In the genomic region with DNA sequence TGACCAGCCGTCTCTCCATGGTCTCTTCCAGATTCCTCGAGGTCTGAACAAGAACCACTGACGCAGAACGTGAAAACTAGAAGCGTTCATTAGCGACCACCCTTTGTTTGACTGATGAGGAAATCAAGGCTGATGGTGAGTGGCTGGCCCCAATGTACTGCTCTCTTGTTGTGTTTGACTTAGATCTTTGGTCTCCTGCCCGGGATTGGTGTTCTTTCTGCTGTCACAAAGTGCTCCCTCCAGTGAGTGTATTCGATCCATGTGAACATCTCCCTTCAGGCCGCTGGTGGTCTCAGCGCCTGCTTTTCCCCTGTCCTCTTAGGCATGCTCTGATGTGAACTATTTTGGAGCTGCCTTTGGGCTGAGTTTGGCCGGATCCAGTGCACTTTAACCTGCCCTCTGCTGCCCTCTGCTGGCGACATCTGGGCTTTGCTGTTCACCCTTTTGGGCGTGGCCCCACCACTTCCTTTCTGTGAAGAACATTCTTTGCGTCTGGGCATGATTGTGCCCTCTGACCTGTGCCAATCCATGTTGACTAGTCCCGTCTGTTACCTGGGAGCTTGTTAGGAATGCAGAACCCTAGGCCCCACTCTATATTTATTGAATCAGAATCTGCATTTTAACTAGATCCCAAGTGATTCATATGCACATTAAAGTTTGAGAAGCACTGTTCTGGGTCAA, we compare ENCODE assay signal across 8 cellular contexts.
DNase-seq lines count a peak whose midpoint lies in the region; ATAC-seq, FAIRE-seq and TF ChIP-seq lines count a peak whose summit lies in the region.

No MANE protein-coding gene starts in this region.

- peaks cover 8% of the 10 kb centered on the region for H3K4me1 Mint-ChIP-seq in activated CD8-positive, alpha-beta memory T cell treated with anti-CD3 and anti-CD28 coated beads, Interleukin-2, amount 10 ng/mL, durations not matched to agents 7 days and 5 days
- H3K4me1 Mint-ChIP-seq in natural killer cell treated with Interleukin-12 subunit alpha and Interleukin-12 subunit beta and Interleukin-15 and Interleukin-18, amount 100 ng/mL, for 72 hours (ENCODE audit: low read depth in 2 of 2), result peaks cover 7% of the 10 kb centered on the region in 2 donors
- peaks cover 4% of the 10 kb centered on the region for H3K4me1 Mint-ChIP-seq in stimulated activated memory B cell treated with anti-CD40 and anti-IgM and Interleukin-4, amounts not matched to agents 10 μg/mL and 1 μg/mL and 100 μg/mL, for 72 hours

- H3K4me3 Mint-ChIP-seq in activated CD8-positive, alpha-beta memory T cell treated with anti-CD3 and anti-CD28 coated beads, Interleukin-2, amount 10 ng/mL, durations not matched to agents 7 days and 5 days, result no peak overlapping the region
- no peak overlapping the region for H3K4me3 Mint-ChIP-seq in natural killer cell treated with Interleukin-12 subunit alpha and Interleukin-12 subunit beta and Interleukin-15 and Interleukin-18, amount 100 ng/mL, for 72 hours
- H3K4me3 Mint-ChIP-seq in stimulated activated memory B cell treated with anti-CD40 and anti-IgM and Interleukin-4, amounts not matched to agents 10 μg/mL and 1 μg/mL and 100 μg/mL, for 72 hours, result no peak overlapping the region

- H3K36me3 Mint-ChIP-seq in activated CD8-positive, alpha-beta memory T cell treated with anti-CD3 and anti-CD28 coated beads, Interleukin-2, amount 10 ng/mL, durations not matched to agents 7 days and 5 days, result no peaks in the 10 kb centered on the region
- no peaks in the 10 kb centered on the region for H3K36me3 Mint-ChIP-seq in natural killer cell treated with Interleukin-12 subunit alpha and Interleukin-12 subunit beta and Interleukin-15 and Interleukin-18, amount 100 ng/mL, for 72 hours
- no peaks in the 10 kb centered on the region for H3K36me3 Mint-ChIP-seq in stimulated activated memory B cell treated with anti-CD40 and anti-IgM and Interleukin-4, amounts not matched to agents 10 μg/mL and 1 μg/mL and 100 μg/mL, for 72 hours

- H3K9me3 Mint-ChIP-seq in activated CD8-positive, alpha-beta memory T cell treated with anti-CD3 and anti-CD28 coated beads, Interleukin-2, amount 10 ng/mL, durations not matched to agents 7 days and 5 days (ENCODE audit: low read depth), result no peaks in the 10 kb centered on the region
- H3K9me3 Mint-ChIP-seq in natural killer cell treated with Interleukin-12 subunit alpha and Interleukin-12 subunit beta and Interleukin-15 and Interleukin-18, amount 100 ng/mL, for 72 hours, result no peaks in the 10 kb centered on the region
- peaks cover 6% of the 10 kb centered on the region for H3K9me3 Mint-ChIP-seq in stimulated activated memory B cell treated with anti-CD40 and anti-IgM and Interleukin-4, amounts not matched to agents 10 μg/mL and 1 μg/mL and 100 μg/mL, for 72 hours

- FAIRE-seq in D721Med (lab: Jason Lieb, UNC), result no peak

- no peaks in the 10 kb centered on the region for H3K27me3 Mint-ChIP-seq in activated CD8-positive, alpha-beta memory T cell treated with anti-CD3 and anti-CD28 coated beads, Interleukin-2, amount 10 ng/mL, durations not matched to agents 7 days and 5 days
- H3K27me3 Mint-ChIP-seq in natural killer cell treated with Interleukin-12 subunit alpha and Interleukin-12 subunit beta and Interleukin-15 and Interleukin-18, amount 100 ng/mL, for 72 hours, result peaks cover 6 to 10% of the 10 kb centered on the region in 2 donors
- no peaks in the 10 kb centered on the region for H3K27me3 Mint-ChIP-seq in stimulated activated memory B cell treated with anti-CD40 and anti-IgM and Interleukin-4, amounts not matched to agents 10 μg/mL and 1 μg/mL and 100 μg/mL, for 72 hours

- peak; percentile 22 for DNase-seq in D721Med (ENCODE audit: insufficient read length, low spot score)
- peak; percentile 59 for DNase-seq in HPDE6-E6E7 (ENCODE audit: extremely low spot score)
- peak; percentile 22 for DNase-seq in NOMO-1 treated with dmso at 0.1 percent for 144 hours (lab: John Stamatoyannopoulos, UW; ENCODE audit: unreplicated experiment)
- DNase-seq in activated CD8-positive, alpha-beta memory T cell treated with anti-CD3 and anti-CD28 coated beads, Interleukin-2, amount 10 ng/mL, durations not matched to agents 7 days and 5 days, result peak; percentile 86
- DNase-seq in erythroblast (lab: John Stamatoyannopoulos, UW), result peak; percentile 59 to 79
- peak; percentile 74 for DNase-seq in natural killer cell treated with Interleukin-12 subunit alpha and Interleukin-12 subunit beta and Interleukin-15 and Interleukin-18, amount 100 ng/mL, for 72 hours (ENCODE audit: low spot score)

- peak; percentile 95 for TF ChIP-seq CTCF in D721Med (IDR thresholded peaks at IDR 0.05; ENCODE audit: insufficient read depth, missing control alignments)

- no peak for TF ChIP-seq POLR2A in erythroblast (IDR thresholded peaks at IDR 0.05; ENCODE audit: low read length)

- ATAC-seq in GM21367 (IDR thresholded peaks at IDR 0.05; ENCODE audit: unreplicated experiment), result peak; percentile 97
- peak; percentile 93 for ATAC-seq in activated CD8-positive, alpha-beta memory T cell treated with anti-CD3 and anti-CD28 coated beads, Interleukin-2, amount 10 ng/mL, durations not matched to agents 7 days and 5 days
- ATAC-seq in natural killer cell treated with Interleukin-12 subunit alpha and Interleukin-12 subunit beta and Interleukin-15 and Interleukin-18, amount 100 ng/mL, for 72 hours, result peak; percentile 76 to 82
- ATAC-seq in stimulated activated memory B cell treated with anti-CD40 and anti-IgM and Interleukin-4, amounts not matched to agents 10 μg/mL and 1 μg/mL and 100 μg/mL, for 72 hours, result peak; percentile 43

- H3K27ac Mint-ChIP-seq in activated CD8-positive, alpha-beta memory T cell treated with anti-CD3 and anti-CD28 coated beads, Interleukin-2, amount 10 ng/mL, durations not matched to agents 7 days and 5 days, result peak overlapping the region; percentile 37
- no peak overlapping the region for H3K27ac Mint-ChIP-seq in natural killer cell treated with Interleukin-12 subunit alpha and Interleukin-12 subunit beta and Interleukin-15 and Interleukin-18, amount 100 ng/mL, for 72 hours
- no peak overlapping the region for H3K27ac Mint-ChIP-seq in stimulated activated memory B cell treated with anti-CD40 and anti-IgM and Interleukin-4, amounts not matched to agents 10 μg/mL and 1 μg/mL and 100 μg/mL, for 72 hours

- CTCF ChIA-PET in activated CD8-positive, alpha-beta memory T cell treated with anti-CD3 and anti-CD28 coated beads, Interleukin-2, amount 10 ng/mL, durations not matched to agents 7 days and 5 days (lab: Charles Lee), result interaction anchor here (0.7 to 2.0 kb wide), 12 partner anchors 9 to 953 kb away, joined by 3 to 9 read pairs (median 3); no protein-coding TSS in a partner anchor

Comparison
In these comparisons a context has a peak if more than half of its experiments do, and no peak if none do; other contexts are left out.
1. Peak in every context shown above with its lines: DNase-seq and ATAC-seq.
2. DNase-seq: peak in every context shown above with its lines; median percentile 86 in activated CD8-positive, alpha-beta memory T cell treated with anti-CD3 and anti-CD28 coated beads, Interleukin-2, amount 10 ng/mL, durations not matched to agents 7 days and 5 days; 74 in natural killer cell treated with Interleukin-12 subunit alpha and Interleukin-12 subunit beta and Interleukin-15 and Interleukin-18, amount 100 ng/mL, for 72 hours; 69 in erythroblast; 59 in HPDE6-E6E7; 22 in D721Med; 22 in NOMO-1 treated with dmso at 0.1 percent for 144 hours.
3. ATAC-seq: peak in every context shown above with its lines; median percentile 97 in GM21367; 93 in activated CD8-positive, alpha-beta memory T cell treated with anti-CD3 and anti-CD28 coated beads, Interleukin-2, amount 10 ng/mL, durations not matched to agents 7 days and 5 days; 79 in natural killer cell treated with Interleukin-12 subunit alpha and Interleukin-12 subunit beta and Interleukin-15 and Interleukin-18, amount 100 ng/mL, for 72 hours; 43 in stimulated activated memory B cell treated with anti-CD40 and anti-IgM and Interleukin-4, amounts not matched to agents 10 μg/mL and 1 μg/mL and 100 μg/mL, for 72 hours.